21 cellular contexts compared by ENCODE assay signal in genomic region chr3:195555110-195555509, GRCh38. TPM values are rescaled to one million over a fixed set of nuclear protein-coding genes. Genes with fewer than 3 reads are reported as not detected.
DNase-seq lines count a peak whose midpoint lies in the region; ATAC-seq and TF ChIP-seq lines count a peak whose summit lies in the region.
"Had no signal": no experiment of that assay in that cellular context is flagged by ENCODE, and none has a peak within 500 bp of the region (broad histone marks: within the 10 kb centered on the region; RNA-seq: fewer than 3 reads in every experiment).

No MANE protein-coding gene starts in this region.

- H3K4me1 Mint-ChIP-seq in activated naive CD4-positive, alpha-beta T cell treated with anti-CD3 and anti-CD28 coated beads for 36 hours (ENCODE audit: low read depth), result peaks cover 70% of the 10 kb centered on the region
- H3K4me1 Mint-ChIP-seq in H9, result peaks cover 16 to 25% of the 10 kb centered on the region in 2 experiments
- H3K4me1 Mint-ChIP-seq in activated T-helper 2 cell treated with anti-CD3 and anti-CD28 coated beads, Interferon-gamma antibody, Interleukin-2, Interleukin-4, amounts not matched to agents 10 μg/mL and 5 μg/mL and 100 μg/mL, durations not matched to agents 14 hours and 24 hours and 36 hours (ENCODE audit: low read depth), result peaks cover 49% of the 10 kb centered on the region
- peaks cover 34 to 80% (median 71%) of the 10 kb centered on the region in 7 donors for H3K4me1 Mint-ChIP-seq in naive thymus-derived CD4-positive, alpha-beta T cell

- H3K36me3 ChIP-seq in naive thymus-derived CD4-positive, alpha-beta T cell (ENCODE audit: control insufficient read depth in 2 of 3, insufficient read depth in 3 of 3, low read length in 3 of 3), result no peaks in the 10 kb centered on the region
- H3K36me3 ChIP-seq: esophagus muscularis mucosa, thoracic aorta had no signal

- H3K4me3 Mint-ChIP-seq in activated naive CD4-positive, alpha-beta T cell treated with anti-CD3 and anti-CD28 coated beads for 36 hours, result peak overlapping the region; percentile 58
- no peak overlapping the region; a peak in 1 of 5 replicates for H3K4me3 Mint-ChIP-seq in H9
- H3K4me3 Mint-ChIP-seq in activated T-helper 2 cell treated with anti-CD3 and anti-CD28 coated beads, Interferon-gamma antibody, Interleukin-2, Interleukin-4, amounts not matched to agents 10 μg/mL and 5 μg/mL and 100 μg/mL, durations not matched to agents 14 hours and 24 hours and 36 hours (ENCODE audit: low read depth), result peak overlapping the region; percentile 42
- H3K4me3 Mint-ChIP-seq in naive thymus-derived CD4-positive, alpha-beta T cell, result peak overlapping the region; percentile 68 to 95 (median 86)
- H3K4me3 Mint-ChIP-seq: CD14-positive monocyte; effector memory CD8-positive, alpha-beta T cell; nephron progenitor cell; stimulated activated memory B cell treated with anti-CD40 and anti-IgM and Interleukin-4, amounts not matched to agents 10 μg/mL and 1 μg/mL and 100 μg/mL, for 72 hours had no signal

- H3K56ac ChIP-seq in H9 (ENCODE audit: insufficient read length, low read depth, low read length), result no peak overlapping the region

- peak overlapping the region; percentile 33 for H3K27ac Mint-ChIP-seq in activated naive CD4-positive, alpha-beta T cell treated with anti-CD3 and anti-CD28 coated beads for 36 hours
- no peak overlapping the region for H3K27ac Mint-ChIP-seq in H9
- H3K27ac Mint-ChIP-seq in activated T-helper 2 cell treated with anti-CD3 and anti-CD28 coated beads, Interferon-gamma antibody, Interleukin-2, Interleukin-4, amounts not matched to agents 10 μg/mL and 5 μg/mL and 100 μg/mL, durations not matched to agents 14 hours and 24 hours and 36 hours, result peak overlapping the region; percentile 66
- H3K27ac Mint-ChIP-seq in naive thymus-derived CD4-positive, alpha-beta T cell, result peak overlapping the region; percentile 85 to 99 (median 97)
- H3K27ac Mint-ChIP-seq: CD14-positive monocyte had no signal

- H3K4me2 ChIP-seq in H9 (ENCODE audit: insufficient read depth, insufficient read length, low read length), result no peak overlapping the region
- H3K4me2 ChIP-seq: hepatocyte had no signal

- no peaks in the 10 kb centered on the region for H3K27me3 ChIP-seq in H9 (ENCODE audit: insufficient read depth, low read length)
- H3K27me3 ChIP-seq in naive thymus-derived CD4-positive, alpha-beta T cell (ENCODE audit: control insufficient read depth in 2 of 2, insufficient read depth in 2 of 2, low read length in 2 of 2), result no peaks in the 10 kb centered on the region
- H3K27me3 ChIP-seq: hepatocyte had no signal

- H4K91ac ChIP-seq in H9 (ENCODE audit: insufficient read length, low read depth, low read length), result no peak overlapping the region

- no peak overlapping the region for H3T11ph ChIP-seq in H9 (ENCODE audit: low read length)

- no peak overlapping the region for H2BK15ac ChIP-seq in H9 (ENCODE audit: low read depth, low read length)

- H3K4me3 ChIP-seq in naive thymus-derived CD4-positive, alpha-beta T cell (ENCODE audit: low read length), result no peak overlapping the region
- H3K4me3 ChIP-seq: esophagus muscularis mucosa, hepatocyte, thoracic aorta had no signal

- no peaks in the 10 kb centered on the region for H3K23me2 ChIP-seq in H9 (ENCODE audit: insufficient read length, low read depth, low read length, poor library complexity, severe bottlenecking)

- H3K9me3 Mint-ChIP-seq in activated naive CD4-positive, alpha-beta T cell treated with anti-CD3 and anti-CD28 coated beads for 36 hours, result no peaks in the 10 kb centered on the region
- no peaks in the 10 kb centered on the region; a peak in 1 of 5 replicates for H3K9me3 Mint-ChIP-seq in H9
- H3K9me3 Mint-ChIP-seq in activated T-helper 2 cell treated with anti-CD3 and anti-CD28 coated beads, Interferon-gamma antibody, Interleukin-2, Interleukin-4, amounts not matched to agents 10 μg/mL and 5 μg/mL and 100 μg/mL, durations not matched to agents 14 hours and 24 hours and 36 hours, result no peaks in the 10 kb centered on the region
- no peaks in the 10 kb centered on the region for H3K9me3 Mint-ChIP-seq in naive thymus-derived CD4-positive, alpha-beta T cell
- H3K9me3 Mint-ChIP-seq: effector memory CD8-positive, alpha-beta T cell; nephron progenitor cell; stimulated activated memory B cell treated with anti-CD40 and anti-IgM and Interleukin-4, amounts not matched to agents 10 μg/mL and 1 μg/mL and 100 μg/mL, for 72 hours had no signal

- no peak overlapping the region for H2AK5ac ChIP-seq in H9 (ENCODE audit: insufficient read length, low read length)

- no peak overlapping the region for H3K27ac ChIP-seq in H9 (ENCODE audit: insufficient read length, low read depth, low read length)
- peak overlapping the region; percentile 62 for H3K27ac ChIP-seq in naive thymus-derived CD4-positive, alpha-beta T cell (ENCODE audit: low read depth, low read length)
- H3K27ac ChIP-seq: esophagus muscularis mucosa, hepatocyte, thoracic aorta had no signal

- no peak overlapping the region for H4K5ac ChIP-seq in H9 (ENCODE audit: insufficient read length, low read depth, low read length)

- H4K20me1 ChIP-seq in H9 (ENCODE audit: control insufficient read depth, insufficient read depth, insufficient read length), result no peaks in the 10 kb centered on the region

- TF ChIP-seq CTCF in H9 (conservative IDR thresholded peaks at IDR 0.05), result no peak

- no peak overlapping the region for H3K4ac ChIP-seq in H9 (ENCODE audit: low read depth, low read length)

- H3K9me3 ChIP-seq in H9 (ENCODE audit: control insufficient read depth, low read depth, low read length), result no peaks in the 10 kb centered on the region
- H3K9me3 ChIP-seq in naive thymus-derived CD4-positive, alpha-beta T cell (ENCODE audit: control insufficient read depth in 2 of 3, low read length in 3 of 3), result no peaks in the 10 kb centered on the region
- H3K9me3 ChIP-seq: esophagus muscularis mucosa, thoracic aorta had no signal

- H3K9ac ChIP-seq in H9 (ENCODE audit: extremely low read depth, insufficient read length, low read length), result no peak overlapping the region

- no peaks in the 10 kb centered on the region for H3K36me3 Mint-ChIP-seq in activated naive CD4-positive, alpha-beta T cell treated with anti-CD3 and anti-CD28 coated beads for 36 hours (ENCODE audit: low read depth)
- no peaks in the 10 kb centered on the region for H3K36me3 Mint-ChIP-seq in H9 (ENCODE audit: insufficient read depth in 1 of 3, low read depth in 3 of 3)
- H3K36me3 Mint-ChIP-seq in activated T-helper 2 cell treated with anti-CD3 and anti-CD28 coated beads, Interferon-gamma antibody, Interleukin-2, Interleukin-4, amounts not matched to agents 10 μg/mL and 5 μg/mL and 100 μg/mL, durations not matched to agents 14 hours and 24 hours and 36 hours (ENCODE audit: low read depth), result no peaks in the 10 kb centered on the region
- no peaks in the 10 kb centered on the region for H3K36me3 Mint-ChIP-seq in naive thymus-derived CD4-positive, alpha-beta T cell
- H3K36me3 Mint-ChIP-seq: CD14-positive monocyte; stimulated activated memory B cell treated with anti-CD40 and anti-IgM and Interleukin-4, amounts not matched to agents 10 μg/mL and 1 μg/mL and 100 μg/mL, for 72 hours had no signal

- no peaks in the 10 kb centered on the region for H3K79me2 ChIP-seq in H9 (ENCODE audit: insufficient read depth, low read length)
- H3K79me2 ChIP-seq: hepatocyte had no signal

- H2BK20ac ChIP-seq in H9 (ENCODE audit: low read depth, low read length, poor library complexity, severe bottlenecking), result no peak overlapping the region

- H3K4me1 ChIP-seq in H9 (ENCODE audit: insufficient read depth, low read length), result no peaks in the 10 kb centered on the region
- H3K4me1 ChIP-seq in naive thymus-derived CD4-positive, alpha-beta T cell (ENCODE audit: control insufficient read depth in 2 of 2, insufficient read depth in 2 of 2, low read length in 2 of 2), result peaks cover 31 to 67% of the 10 kb centered on the region in 2 donors

- H2BK120ac ChIP-seq in H9 (ENCODE audit: low read depth, low read length, poor library complexity, severe bottlenecking), result no peak overlapping the region

- CTCF ChIA-PET in activated naive CD4-positive, alpha-beta T cell treated with anti-CD3 and anti-CD28 coated beads for 36 hours (lab: Charles Lee), result interaction anchor here (0.8 to 3.2 kb wide), 7 partner anchors 9 to 295 kb away, joined by 3 to 16 read pairs (median 4); partner anchors contain the start of genes PPP1R2 and XXYLT1
- CTCF ChIA-PET in naive thymus-derived CD4-positive, alpha-beta T cell (lab: Charles Lee), result interaction anchor here (0.7 to 3.7 kb wide), 8 partner anchors 10 to 296 kb away, joined by 3 to 16 read pairs (median 8); partner anchors contain the start of genes PPP1R2 and XXYLT1

- no peak overlapping the region for H2BK12ac ChIP-seq in H9 (ENCODE audit: insufficient read length, low read depth, low read length)

- H2AFZ ChIP-seq in H9 (ENCODE audit: low read length), result no peak overlapping the region
- H2AFZ ChIP-seq: hepatocyte had no signal

- no peak overlapping the region for H3K18ac ChIP-seq in H9 (ENCODE audit: insufficient read length, low read depth, low read length)

- peak; percentile 76 for DNase-seq in activated naive CD4-positive, alpha-beta T cell treated with anti-CD3 and anti-CD28 coated beads for 36 hours
- no peak for DNase-seq in activated naive CD4-positive, alpha-beta T cell (lab: John Stamatoyannopoulos, UW)
- DNase-seq in H9 (peak; percentile 76), NCI-H187 treated with DMSO at 0.1 percent for 48 hours (lab: John Stamatoyannopoulos, UW) (no peak)
- no peak for DNase-seq in activated T-helper 2 cell treated with anti-CD3 and anti-CD28 coated beads, Interferon-gamma antibody, Interleukin-2, Interleukin-4, amounts not matched to agents 10 μg/mL and 5 μg/mL and 100 μg/mL, durations not matched to agents 14 hours and 24 hours and 36 hours (ENCODE audit: low spot score)
- peak in 2 of 9 donors; percentile 25 to 52 for DNase-seq in naive thymus-derived CD4-positive, alpha-beta T cell
- DNase-seq: activated CD4-positive, CD25-positive, alpha-beta regulatory T cell treated with anti-CD3 and anti-CD28 coated beads, Interleukin-2, amount 50 U/mL, for 72 hours; DMS153; effector memory CD8-positive, alpha-beta T cell; Kasumi-1; NCI-H187; nephron progenitor cell; OCI-M1 had no signal

- H3K23ac ChIP-seq in H9 (ENCODE audit: insufficient read length, low read depth, low read length), result no peak overlapping the region

- H3K14ac ChIP-seq in H9 (ENCODE audit: insufficient read depth, low read length), result no peak overlapping the region

- peak; percentile 44 for ATAC-seq in naive thymus-derived CD4-positive, alpha-beta T cell
- no peak for ATAC-seq in GM19395 (IDR thresholded peaks at IDR 0.05; ENCODE audit: unreplicated experiment)
- ATAC-seq: effector memory CD8-positive, alpha-beta T cell; HCT116; sciatic nerve; stimulated activated memory B cell treated with anti-CD40 and anti-IgM and Interleukin-4, amounts not matched to agents 10 μg/mL and 1 μg/mL and 100 μg/mL, for 72 hours had no signal

- no peaks in the 10 kb centered on the region for H3K27me3 Mint-ChIP-seq in activated naive CD4-positive, alpha-beta T cell treated with anti-CD3 and anti-CD28 coated beads for 36 hours (ENCODE audit: low read depth)
- H3K27me3 Mint-ChIP-seq in H9 (ENCODE audit: low read depth), result peaks cover 20% of the 10 kb centered on the region
- no peaks in the 10 kb centered on the region for H3K27me3 Mint-ChIP-seq in activated T-helper 2 cell treated with anti-CD3 and anti-CD28 coated beads, Interferon-gamma antibody, Interleukin-2, Interleukin-4, amounts not matched to agents 10 μg/mL and 5 μg/mL and 100 μg/mL, durations not matched to agents 14 hours and 24 hours and 36 hours (ENCODE audit: low read depth)
- no peaks in the 10 kb centered on the region for H3K27me3 Mint-ChIP-seq in naive thymus-derived CD4-positive, alpha-beta T cell
- H3K27me3 Mint-ChIP-seq: effector memory CD8-positive, alpha-beta T cell; stimulated activated memory B cell treated with anti-CD40 and anti-IgM and Interleukin-4, amounts not matched to agents 10 μg/mL and 1 μg/mL and 100 μg/mL, for 72 hours had no signal

- H3K79me1 ChIP-seq in H9 (ENCODE audit: insufficient read depth, low read depth, low read length, poor library complexity, severe bottlenecking), result no peaks in the 10 kb centered on the region

- intact Hi-C loops in activated naive CD4-positive, alpha-beta T cell treated with anti-CD3 and anti-CD28 coated beads for 36 hours (cut with micrococcal nuclease), result loop anchor here (1.0 to 10.0 kb wide), 4 partner anchors 12 to 352 kb away; partner anchors contain the start of genes PPP1R2 and TNK2
- intact Hi-C loops in activated T-helper 2 cell treated with anti-CD3 and anti-CD28 coated beads, Interferon-gamma antibody, Interleukin-2, Interleukin-4, amounts not matched to agents 10 μg/mL and 5 μg/mL and 100 μg/mL, durations not matched to agents 14 hours and 24 hours and 36 hours (cut with micrococcal nuclease), result loop anchor here (2.0 kb wide), 1 partner anchor 32 kb away; no protein-coding TSS in a partner anchor
- intact Hi-C loops in naive thymus-derived CD4-positive, alpha-beta T cell (cut with micrococcal nuclease), result loop anchor here in 1 of 2 donors (5.0 kb wide), 1 partner anchor 57 kb away; no protein-coding TSS in a partner anchor

- no peak overlapping the region for H2BK5ac ChIP-seq in H9 (ENCODE audit: insufficient read length, low read length)

- POLR2A ChIA-PET in naive thymus-derived CD4-positive, alpha-beta T cell (lab: Charles Lee), result interaction anchor here (0.8 to 10.7 kb wide), 5 partner anchors 9 to 352 kb away, joined by 3 to 224 read pairs (median 3); partner anchors contain the start of gene PPP1R2

- WGBS in H9 (ENCODE audit: extremely low coverage, insufficient read length, low lambda C conversion rate), result no CpG with 5 or more reads among the region's 8 CpGs

- no peak overlapping the region for H4K8ac ChIP-seq in H9 (replicated peaks; ENCODE audit: insufficient read length, low read depth, low read length)

RNA-seq across cellular contexts. Expression of gene PPP1R2, which starts 12.0 kb away (rescaled TPM):
- total RNA-seq in activated naive CD4-positive, alpha-beta T cell treated with anti-CD3 and anti-CD28 coated beads for 36 hours, result 100 to 1,000 TPM in 1 of 2 experiments, 10 to 100 TPM in 1; 99.7 to 105 TPM
- 38.3 and 38.8 TPM in 2 replicates for total RNA-seq in H9 (2021)
- 74.2 and 75.0 TPM in 2 replicates for total RNA-seq in activated T-helper 2 cell treated with anti-CD3 and anti-CD28 coated beads, Interferon-gamma antibody, Interleukin-2, Interleukin-4, amounts not matched to agents 10 μg/mL and 5 μg/mL and 100 μg/mL, durations not matched to agents 14 hours and 24 hours and 36 hours
- 100 to 1,000 TPM in 4 of 5 experiments, 10 to 100 TPM in 1; 76.1 to 160 (median 150) TPM for total RNA-seq in naive thymus-derived CD4-positive, alpha-beta T cell
- polyA plus RNA-seq in naive thymus-derived CD4-positive, alpha-beta T cell, result 100 to 1,000 TPM; 299 to 329 TPM

RNA-seq across cellular contexts. Expression of gene APOD, which starts 28.6 kb away (rescaled TPM):
- under 1 TPM in 1 of 2 experiments, not detected in 1; 0.44 TPM for total RNA-seq in activated naive CD4-positive, alpha-beta T cell treated with anti-CD3 and anti-CD28 coated beads for 36 hours
- total RNA-seq in H9 (2021), result not detected in 2 replicates
- 0.87 and 1.3 TPM in 2 replicates for total RNA-seq in activated T-helper 2 cell treated with anti-CD3 and anti-CD28 coated beads, Interferon-gamma antibody, Interleukin-2, Interleukin-4, amounts not matched to agents 10 μg/mL and 5 μg/mL and 100 μg/mL, durations not matched to agents 14 hours and 24 hours and 36 hours
- total RNA-seq in naive thymus-derived CD4-positive, alpha-beta T cell, result under 1 TPM in 1 of 5 experiments, not detected in 4; 0.56 TPM
- polyA plus RNA-seq in naive thymus-derived CD4-positive, alpha-beta T cell, result not detected
- polyA plus RNA-seq: CD14-positive monocyte had no signal

Comparison
In these comparisons a context has a peak if more than half of its experiments do, and no peak if none do; other contexts are left out.
1. DNase-seq: peak in activated naive CD4-positive, alpha-beta T cell treated with anti-CD3 and anti-CD28 coated beads for 36 hours (single experiment) and H9 (single experiment); none in activated naive CD4-positive, alpha-beta T cell (0 of 4), activated T-helper 2 cell treated with anti-CD3 and anti-CD28 coated beads, Interferon-gamma antibody, Interleukin-2, Interleukin-4, amounts not matched to agents 10 μg/mL and 5 μg/mL and 100 μg/mL, durations not matched to agents 14 hours and 24 hours and 36 hours (single experiment) and NCI-H187 treated with DMSO at 0.1 percent for 48 hours (single experiment).
2. H3K27ac Mint-ChIP-seq: peak in activated naive CD4-positive, alpha-beta T cell treated with anti-CD3 and anti-CD28 coated beads for 36 hours (single experiment), activated T-helper 2 cell treated with anti-CD3 and anti-CD28 coated beads, Interferon-gamma antibody, Interleukin-2, Interleukin-4, amounts not matched to agents 10 μg/mL and 5 μg/mL and 100 μg/mL, durations not matched to agents 14 hours and 24 hours and 36 hours (single experiment) and naive thymus-derived CD4-positive, alpha-beta T cell (9 of 9); none in H9 (0 of 3).
3. H3K4me3 Mint-ChIP-seq: peak in activated naive CD4-positive, alpha-beta T cell treated with anti-CD3 and anti-CD28 coated beads for 36 hours (single experiment), activated T-helper 2 cell treated with anti-CD3 and anti-CD28 coated beads, Interferon-gamma antibody, Interleukin-2, Interleukin-4, amounts not matched to agents 10 μg/mL and 5 μg/mL and 100 μg/mL, durations not matched to agents 14 hours and 24 hours and 36 hours (single experiment) and naive thymus-derived CD4-positive, alpha-beta T cell (10 of 10); none in H9 (0 of 2).